ENCODE assay signal across 8 cellular contexts in genomic region chr13:95301947-95302386, GRCh38. TPM values are rescaled to one million over a fixed set of nuclear protein-coding genes. Genes with fewer than 3 reads are reported as not detected.
A peak's percentile ranks its signal among the peaks of the same experiment; 100 is the strongest.
DNase-seq lines count a peak whose midpoint lies in the region; ATAC-seq and TF ChIP-seq lines count a peak whose summit lies in the region.

No MANE protein-coding gene starts in this region.

- DNase-seq in NCI-H82 (lab: John Stamatoyannopoulos, UW) (peak; percentile 93), NCI-H82 treated with DMSO at 0.1 percent for 48 hours (lab: John Stamatoyannopoulos, UW; ENCODE audit: unreplicated experiment) (no peak), NT2/D1 (ENCODE audit: low read depth, low spot score) (no peak), colonic mucosa (no peak), AML-193 (lab: John Stamatoyannopoulos, UW) (no peak), retina (no peak)
- DNase-seq in natural killer cell treated with Interleukin-12 subunit alpha and Interleukin-12 subunit beta and Interleukin-15 and Interleukin-18, amount 100 ng/mL, for 72 hours (ENCODE audit: low spot score), result no peak

- no peaks in the 10 kb centered on the region for H3K9me3 ChIP-seq in NT2/D1 (ENCODE audit: insufficient read depth, low read length)
- no peaks in the 10 kb centered on the region for H3K9me3 ChIP-seq in colonic mucosa

- peaks cover 5% of the 10 kb centered on the region for H3K27me3 ChIP-seq in NT2/D1 (ENCODE audit: insufficient read depth, insufficient read length)
- no peaks in the 10 kb centered on the region for H3K27me3 ChIP-seq in colonic mucosa

- peaks cover 0 to 4% of the 10 kb centered on the region in 2 donors for H3K27me3 Mint-ChIP-seq in natural killer cell treated with Interleukin-12 subunit alpha and Interleukin-12 subunit beta and Interleukin-15 and Interleukin-18, amount 100 ng/mL, for 72 hours

- H3K36me3 ChIP-seq in NT2/D1 (ENCODE audit: insufficient read depth, insufficient read length, low read length) (peaks cover 4% of the 10 kb centered on the region), colonic mucosa (no peaks in the 10 kb centered on the region)

- peak overlapping the region; percentile 64 for H3K4me3 Mint-ChIP-seq in natural killer cell treated with Interleukin-12 subunit alpha and Interleukin-12 subunit beta and Interleukin-15 and Interleukin-18, amount 100 ng/mL, for 72 hours

- peak overlapping the region; percentile 64 for H3K27ac ChIP-seq in colonic mucosa

- H3K9me3 Mint-ChIP-seq in natural killer cell treated with Interleukin-12 subunit alpha and Interleukin-12 subunit beta and Interleukin-15 and Interleukin-18, amount 100 ng/mL, for 72 hours, result no peaks in the 10 kb centered on the region

- H3K4me1 ChIP-seq in NT2/D1 (ENCODE audit: insufficient read depth, insufficient read length) (peaks cover 4% of the 10 kb centered on the region), colonic mucosa (peaks cover 11% of the 10 kb centered on the region)

- no peaks in the 10 kb centered on the region for H3K36me3 Mint-ChIP-seq in natural killer cell treated with Interleukin-12 subunit alpha and Interleukin-12 subunit beta and Interleukin-15 and Interleukin-18, amount 100 ng/mL, for 72 hours

- H3K4me1 Mint-ChIP-seq in natural killer cell treated with Interleukin-12 subunit alpha and Interleukin-12 subunit beta and Interleukin-15 and Interleukin-18, amount 100 ng/mL, for 72 hours (ENCODE audit: low read depth in 2 of 2), result peaks cover 18 to 20% of the 10 kb centered on the region in 2 donors

- TF ChIP-seq CTCF in colonic mucosa (IDR thresholded peaks at IDR 0.05), result no peak

- intact Hi-C loops in colonic mucosa (cut with DNase I), result loop anchor here (5.0 kb wide), 2 partner anchors 80 to 110 kb away; no protein-coding TSS in a partner anchor

- no peak overlapping the region for H3K27ac Mint-ChIP-seq in natural killer cell treated with Interleukin-12 subunit alpha and Interleukin-12 subunit beta and Interleukin-15 and Interleukin-18, amount 100 ng/mL, for 72 hours

- H3K4me3 ChIP-seq in NT2/D1 (ENCODE audit: insufficient read length, low read depth) (peak overlapping the region; percentile 73), colonic mucosa (peak overlapping the region; percentile 65)

- H3K9ac ChIP-seq in NT2/D1 (ENCODE audit: insufficient read length, low read depth) (peak overlapping the region; percentile 76), colonic mucosa (ENCODE audit: low read depth in 2 of 2, low read length in 2 of 2) (peak overlapping the region; percentile 51 to 87)

- no peak for ATAC-seq in natural killer cell treated with Interleukin-12 subunit alpha and Interleukin-12 subunit beta and Interleukin-15 and Interleukin-18, amount 100 ng/mL, for 72 hours
- ATAC-seq in HG03039 (IDR thresholded peaks at IDR 0.05; ENCODE audit: unreplicated experiment), result no peak

RNA-seq across cellular contexts. Expression of gene ABCC4, which starts 0.7 kb away (rescaled TPM):
- total RNA-seq in colonic mucosa, result 10 to 100 TPM; 11.4 to 14.7 TPM
- 10 to 100 TPM in 1 of 2 donors, 1 to 10 TPM in 1; 5.5 to 20.6 TPM for total RNA-seq in natural killer cell treated with Interleukin-12 subunit alpha and Interleukin-12 subunit beta and Interleukin-15 and Interleukin-18, amount 100 ng/mL, for 72 hours
